Comparison of ENCODE assay signal across 11 cellular contexts in genomic region chr3:26118165-26118564, GRCh38.
DNase-seq lines count a peak whose midpoint lies in the region; ATAC-seq, FAIRE-seq and TF ChIP-seq lines count a peak whose summit lies in the region.
"Had no signal": no experiment of that assay in that cellular context is flagged by ENCODE, and none has a peak within 500 bp of the region (broad histone marks: within the 10 kb centered on the region; RNA-seq: fewer than 3 reads in every experiment).

No MANE protein-coding gene starts in this region.

- H3K27ac ChIP-seq in small intestine (ENCODE audit: low read depth in 1 of 2, low read length in 1 of 2), result no peak overlapping the region
- H3K27ac ChIP-seq: epithelial cell of prostate, SK-N-MC had no signal

- H3K27me3 ChIP-seq in small intestine (ENCODE audit: control insufficient read depth in 2 of 2, insufficient read depth in 2 of 2, low read length in 2 of 2), result no peaks in the 10 kb centered on the region

- TF ChIP-seq CTCF in epithelial cell of esophagus (IDR thresholded peaks at IDR 0.05; ENCODE audit: insufficient read depth, low read depth, low read length, missing control alignments), result peak; percentile 24

- no peaks in the 10 kb centered on the region for H3K36me3 ChIP-seq in small intestine (ENCODE audit: control insufficient read depth in 2 of 2, insufficient read depth in 2 of 2, low read length in 2 of 2)

- ATAC-seq in GM21367 (IDR thresholded peaks at IDR 0.05; ENCODE audit: unreplicated experiment), result peak; percentile 58
- no peak for ATAC-seq in HG03460 (IDR thresholded peaks at IDR 0.05; ENCODE audit: unreplicated experiment)

- WGBS in small intestine, 3 donors, result 31 to 47% (median 33%) methylated on average over 2 of the region's 2 CpGs

- DNase-seq in ELF-1 (ENCODE audit: low read depth, low spot score), result peak; percentile 62
- peak; percentile 70 to 85 for DNase-seq in Kasumi-1 (lab: John Stamatoyannopoulos, UW)
- DNase-seq in epithelial cell of esophagus (ENCODE audit: low read depth), result peak; percentile 10
- DNase-seq in activated effector memory CD4-positive, alpha-beta T cell treated with Interleukin-2 at 50 U/mL for 16 hours, result no peak
- DNase-seq in small intestine, result no peak
- DNase-seq in superior temporal gyrus (ENCODE audit: extremely low spot score), result no peak
- DNase-seq: activated effector memory CD4-positive, alpha-beta T cell treated with anti-CD3 and anti-CD28 coated beads, Interleukin-2, amount 50 U/mL, for 16 hours had no signal

- no peaks in the 10 kb centered on the region for H3K9me3 ChIP-seq in small intestine (ENCODE audit: control insufficient read depth, low read depth)

- H3K4me1 ChIP-seq in small intestine (ENCODE audit: control insufficient read depth in 2 of 2, insufficient read depth in 1 of 2, low read depth in 1 of 2, low read length in 1 of 2), result no peaks in the 10 kb centered on the region

- FAIRE-seq in small intestine (lab: Jason Lieb, UNC), result no peak

- H3K4me3 ChIP-seq in epithelial cell of esophagus (ENCODE audit: low read length) (no peak overlapping the region), small intestine (ENCODE audit: low read depth in 1 of 2, low read length in 2 of 2) (no peak overlapping the region)
- H3K4me3 ChIP-seq: SK-N-MC had no signal

Comparison
In these comparisons a context has a peak if more than half of its experiments do, and no peak if none do; other contexts are left out.
1. DNase-seq: peak in ELF-1 (single experiment), Kasumi-1 (2 of 2) and epithelial cell of esophagus (single experiment); none in activated effector memory CD4-positive, alpha-beta T cell treated with Interleukin-2 at 50 U/mL for 16 hours (single experiment), small intestine (single experiment) and superior temporal gyrus (single experiment).